11 cellular contexts compared by ENCODE assay signal in the genomic region with DNA sequence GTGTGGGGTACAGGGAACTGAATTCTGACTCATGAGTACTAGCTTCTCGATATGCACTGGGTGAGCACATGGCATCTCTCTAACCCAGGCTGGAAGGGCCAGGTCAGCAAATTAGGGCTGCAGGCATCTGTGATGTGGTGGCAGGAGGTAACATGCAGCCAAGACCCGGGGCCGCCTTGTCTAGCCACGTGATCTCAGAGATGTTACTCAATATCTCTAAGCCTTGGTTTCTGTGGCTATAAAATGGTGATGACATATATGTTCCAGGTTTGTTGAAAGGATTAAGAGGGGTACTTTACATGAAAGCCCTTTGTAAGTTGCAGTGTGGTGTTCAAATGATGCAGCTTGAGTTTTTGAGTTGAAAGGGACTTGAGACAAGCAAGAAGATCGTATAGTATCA. TPM values are rescaled to one million over a fixed set of nuclear protein-coding genes. Genes with fewer than 3 reads are reported as not detected.
DNase-seq lines count a peak whose midpoint lies in the region; ATAC-seq and TF ChIP-seq lines count a peak whose summit lies in the region.
"Had no signal": no experiment of that assay in that cellular context is flagged by ENCODE, and none has a peak within 500 bp of the region (broad histone marks: within the 10 kb centered on the region; RNA-seq: fewer than 3 reads in every experiment).

No MANE protein-coding gene starts in this region.

- H3K4me1 ChIP-seq in adrenal gland (replicated peaks in 1 of 2) (peaks cover 3 to 7% of the 10 kb centered on the region in 2 donors), tibial artery (peaks cover 0 to 20% (median 14%) of the 10 kb centered on the region in 4 donors)
- H3K4me1 ChIP-seq in CD4-positive, alpha-beta memory T cell (ENCODE audit: insufficient read depth, low read length), result peaks cover 6% of the 10 kb centered on the region

- H3K4me1 Mint-ChIP-seq in CD4-positive, alpha-beta memory T cell, result peaks cover 6 to 27% (median 15%) of the 10 kb centered on the region in 4 donors

- CTCF ChIA-PET in CD4-positive, alpha-beta memory T cell (lab: Charles Lee; ENCODE audit: partially characterized antibody), result no interaction called here

- intact Hi-C loops in adrenal gland (cut with DNase I), result no loop called here
- intact Hi-C loops in sciatic nerve (cut with DNase I), result no loop called here
- intact Hi-C loops in CD4-positive, alpha-beta memory T cell (cut with micrococcal nuclease), result no loop called here
- intact Hi-C loops in tibial artery (cut with DNase I; ENCODE audit: low total_unique reads), result no loop called here

- H3K4me3 Mint-ChIP-seq in CD4-positive, alpha-beta memory T cell, result no peak overlapping the region

- no peak for TF ChIP-seq POLR2A in NB4 (IDR thresholded peaks at IDR 0.05; ENCODE audit: extremely low read depth, insufficient read length)
- TF ChIP-seq POLR2A in adrenal gland (IDR thresholded peaks at IDR 0.05), result no peak

- WGBS in adrenal gland, 4 donors, result 73 to 79% (median 75%) methylated on average over 2 to 5 of the region's 5 CpGs

- H3K27me3 ChIP-seq in adrenal gland (peaks cover 29% of the 10 kb centered on the region), tibial artery (peaks cover 0 to 65% of the 10 kb centered on the region in 2 donors)
- H3K27me3 ChIP-seq in CD4-positive, alpha-beta memory T cell (ENCODE audit: insufficient read depth, low read length), result peaks cover 13% of the 10 kb centered on the region

- H3K36me3 ChIP-seq in adrenal gland (replicated peaks in 1 of 2) (no peaks in the 10 kb centered on the region), tibial artery (no peaks in the 10 kb centered on the region)
- H3K36me3 ChIP-seq in CD4-positive, alpha-beta memory T cell (ENCODE audit: insufficient read depth, low read length), result no peaks in the 10 kb centered on the region

- H3K27ac Mint-ChIP-seq in CD4-positive, alpha-beta memory T cell, result no peak overlapping the region
- H3K27ac Mint-ChIP-seq: nephron had no signal

- H3K9me3 ChIP-seq in adrenal gland (replicated peaks in 1 of 3), result no peaks in the 10 kb centered on the region
- H3K9me3 ChIP-seq in CD4-positive, alpha-beta memory T cell (ENCODE audit: control insufficient read depth in 1 of 2, low read length in 2 of 2), result no peaks in the 10 kb centered on the region
- H3K9me3 ChIP-seq in tibial artery, result no peaks in the 10 kb centered on the region

- H3K4me3 ChIP-seq in NB4 (ENCODE audit: low read depth, low read length), result no peak overlapping the region
- no peak overlapping the region for H3K4me3 ChIP-seq in adrenal gland
- H3K4me3 ChIP-seq in CD4-positive, alpha-beta memory T cell (ENCODE audit: low read length in 2 of 2), result no peak overlapping the region
- no peak overlapping the region for H3K4me3 ChIP-seq in tibial artery
- H3K4me3 ChIP-seq: SK-N-MC had no signal

- no peaks in the 10 kb centered on the region for H3K9me3 Mint-ChIP-seq in CD4-positive, alpha-beta memory T cell
- H3K9me3 Mint-ChIP-seq: nephron had no signal

- ATAC-seq in sciatic nerve, result peak; percentile 37
- no peak for ATAC-seq in GM18858 (IDR thresholded peaks at IDR 0.05; ENCODE audit: unreplicated experiment)

- TF ChIP-seq CTCF in NB4 (IDR thresholded peaks at IDR 0.05; ENCODE audit: low read depth, low read length) (no peak), adrenal gland (IDR thresholded peaks at IDR 0.05) (no peak), tibial artery (IDR thresholded peaks at IDR 0.05) (no peak)

- DNase-seq in NCI-H510A treated with DMSO at 0.1 percent for 48 hours (lab: John Stamatoyannopoulos, UW) (peak; percentile 7), NCI-H510A (lab: John Stamatoyannopoulos, UW) (no peak), NB4 (ENCODE audit: low read depth) (peak; percentile 90), adrenal gland (peak in 4 of 7 donors; percentile 47 to 62 (median 52)), sciatic nerve (ENCODE audit: low spot score) (no peak), tibial artery (no peak)
- no peak for DNase-seq in CD4-positive, alpha-beta memory T cell
- DNase-seq: NCI-H1417 treated with DMSO at 0.1 percent for 48 hours had no signal

- H3K27me3 Mint-ChIP-seq in CD4-positive, alpha-beta memory T cell, result peaks cover 51 to 58% of the 10 kb centered on the region in 2 donors

- H3K27ac ChIP-seq in adrenal gland (peak overlapping the region in 1 of 5 donors; percentile 83), tibial artery (no peak overlapping the region)
- no peak overlapping the region for H3K27ac ChIP-seq in CD4-positive, alpha-beta memory T cell (ENCODE audit: low read depth, low read length)
- H3K27ac ChIP-seq: SK-N-MC had no signal

- POLR2A ChIA-PET in CD4-positive, alpha-beta memory T cell (lab: Charles Lee; ENCODE audit: partially characterized antibody), result no interaction called here

- H3K36me3 Mint-ChIP-seq in CD4-positive, alpha-beta memory T cell, result no peaks in the 10 kb centered on the region

RNA-seq across cellular contexts. Expression of a gene that starts 3.2 kb away (rescaled TPM):
- total RNA-seq in adrenal gland (10 to 100 TPM in 5 of 8 donors, 1 to 10 TPM in 3; 2.5 to 41.0 (median 11.5) TPM), sciatic nerve (2.8 TPM)
- polyA plus RNA-seq in adrenal gland, result 10 to 100 TPM in 1 of 3 donors, 1 to 10 TPM in 2; 3.0 to 13.4 (median 3.4) TPM
- under 1 TPM; 0.72 to 0.79 TPM for total RNA-seq in CD4-positive, alpha-beta memory T cell
- under 1 TPM in 1 of 2 donors, not detected in 1; 0.47 TPM for polyA plus RNA-seq in CD4-positive, alpha-beta memory T cell

Comparison
In these comparisons a context has a peak if more than half of its experiments do, and no peak if none do; other contexts are left out.
1. DNase-seq: peak in NCI-H510A treated with DMSO at 0.1 percent for 48 hours (single experiment), NB4 (single experiment) and adrenal gland (4 of 7); none in NCI-H510A (single experiment), sciatic nerve (single experiment), CD4-positive, alpha-beta memory T cell (0 of 5) and tibial artery (0 of 2).